ENCODE assay signal across 8 cellular contexts in genomic region chr7:19665399-19666008, GRCh38.
A peak's percentile ranks its signal among the peaks of the same experiment; 100 is the strongest.
DNase-seq lines count a peak whose midpoint lies in the region; ATAC-seq lines count a peak whose summit lies in the region.

No MANE protein-coding gene starts in this region.

- DNase-seq in DMS 273 (lab: John Stamatoyannopoulos, UW; ENCODE audit: unreplicated experiment) (peak; percentile 58), DMS 273 treated with DMSO at 0.1 percent for 48 hours (lab: John Stamatoyannopoulos, UW) (no peak), NCI-H1694 (lab: John Stamatoyannopoulos, UW) (peak; percentile 11), amniotic epithelial cell (ENCODE audit: low read depth) (peak; percentile 52), kidney tubule cell (ENCODE audit: low spot score) (peak; percentile 36), cerebellar nuclear complex (lab: John Stamatoyannopoulos, UW) (no peak)

- ATAC-seq in HG02610 (IDR thresholded peaks at IDR 0.05; ENCODE audit: unreplicated experiment) (peak; percentile 35), HG03135 (IDR thresholded peaks at IDR 0.05; ENCODE audit: unreplicated experiment) (no peak)

Comparison
In these comparisons a context has a peak if more than half of its experiments do, and no peak if none do; other contexts are left out.
1. DNase-seq: peak in DMS 273 (single experiment), NCI-H1694 (single experiment), amniotic epithelial cell (single experiment) and kidney tubule cell (single experiment); none in DMS 273 treated with DMSO at 0.1 percent for 48 hours (single experiment) and cerebellar nuclear complex (0 of 2).